Comparison of ENCODE assay signal across 1 cellular context in genomic region chr9:117644607-117645244, GRCh38.
TF ChIP-seq lines count a peak whose summit lies in the region.

No MANE protein-coding gene starts in this region.

TF ChIP-seq in GM23338, 12 proteins besides CTCF, POLR2A, EP300 and RAD21 (continued from another document):
- TF ChIP-seq ZNF462 (CRISPR knock-in tag; IDR thresholded peaks at IDR 0.05) (no peak), ETS1 (IDR thresholded peaks at IDR 0.05) (no peak), ZNF114 (CRISPR knock-in tag; IDR thresholded peaks at IDR 0.05) (no peak), EZH2 (IDR thresholded peaks at IDR 0.05; ENCODE audit: low read depth, unreplicated experiment) (no peak)
TF ChIP-seq in GM23338: peak in this region for 0.
